Comparison of ENCODE assay signal across 8 cellular contexts in the genomic region with DNA sequence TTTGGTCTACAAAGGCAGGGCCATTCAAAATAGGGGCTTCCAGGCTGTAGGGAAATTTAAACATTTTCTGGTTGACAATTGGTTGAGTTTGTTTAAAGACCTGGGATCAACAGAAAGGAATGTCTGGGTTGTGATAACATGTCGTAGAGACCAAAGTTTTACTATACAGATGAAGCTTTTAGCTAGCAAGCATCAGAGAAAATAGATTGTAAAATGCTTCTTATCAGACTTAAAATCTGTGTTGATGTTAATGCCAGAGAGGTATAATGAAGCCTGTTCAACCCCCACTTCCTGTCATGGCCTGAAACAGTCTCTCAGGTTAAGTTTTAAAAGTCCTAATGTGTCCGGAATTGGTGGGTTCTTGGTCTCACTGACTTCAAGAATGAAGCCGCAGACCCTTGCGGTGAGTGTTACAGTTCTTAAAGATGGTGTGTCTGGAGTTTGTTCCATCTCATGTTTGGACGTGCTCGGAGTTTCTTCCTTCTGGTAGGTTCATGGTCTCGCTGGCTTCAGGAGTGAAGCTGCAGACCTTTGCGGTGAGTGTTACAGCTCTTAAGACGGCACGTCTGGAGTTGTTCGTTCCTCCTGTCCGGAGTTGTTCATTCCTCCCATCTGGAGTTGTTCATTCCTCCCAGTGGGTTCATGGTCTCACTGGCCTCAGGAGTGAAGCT.
DNase-seq lines count a peak whose midpoint lies in the region; ATAC-seq, FAIRE-seq and TF ChIP-seq lines count a peak whose summit lies in the region.
"Not testable (repeated sequence)": the region's sequence is repeated elsewhere in the genome, so short reads cannot be mapped to it uniquely, and the experiment has no call there.

No MANE protein-coding gene starts in this region.

- FAIRE-seq in endothelial cell of umbilical vein (lab: Jason Lieb, UNC) = peak; percentile 26

- not testable (repeated sequence) for H3K14ac ChIP-seq in H9 (ENCODE audit: insufficient read depth, low read length)

- H3K9me3 Mint-ChIP-seq in H9 (peaks cover 36 to 49% of the 10 kb centered on the region in 2 experiments), WTC11 (peaks cover 51% of the 10 kb centered on the region)
- H3K9me3 Mint-ChIP-seq in activated naive CD8-positive, alpha-beta T cell treated with anti-CD3 and anti-CD28 coated beads, Interleukin-2, amount 10 ng/mL, durations not matched to agents 7 days and 5 days = peaks cover 17% of the 10 kb centered on the region
- not testable (repeated sequence) for H3K9me3 Mint-ChIP-seq in osteocyte (ENCODE audit: unreplicated experiment)

- not testable (repeated sequence) for H4K8ac ChIP-seq in H9 (replicated peaks; ENCODE audit: insufficient read length, low read depth, low read length); mesendoderm (ENCODE audit: low read depth, low read length)

- H4K5ac ChIP-seq in H9 (ENCODE audit: insufficient read length, low read depth, low read length); mesendoderm (ENCODE audit: low read length): not testable (repeated sequence)

- H3K4me1 ChIP-seq in A673 (ENCODE audit: insufficient read depth, low read length, poor library complexity, severe bottlenecking) (peaks cover 45% of the 10 kb centered on the region), endothelial cell of umbilical vein (ENCODE audit: control insufficient read depth, extremely low read depth, insufficient read depth, low read length) (peaks cover 23% of the 10 kb centered on the region)
- not testable (repeated sequence) for H3K4me1 ChIP-seq in H9 (ENCODE audit: insufficient read depth, low read length); mesendoderm (ENCODE audit: control insufficient read depth, low read depth, low read length)

- TF ChIP-seq POLR2A in endothelial cell of umbilical vein (IDR thresholded peaks at IDR 0.05; ENCODE audit: low read depth, low read length) = not testable (repeated sequence)

- H3K23me2 ChIP-seq in H9 (ENCODE audit: insufficient read length, low read depth, low read length, poor library complexity, severe bottlenecking) = not testable (repeated sequence)

- not testable (repeated sequence) for H3K9ac ChIP-seq in H9 (ENCODE audit: extremely low read depth, insufficient read length, low read length); endothelial cell of umbilical vein (replicated peaks; ENCODE audit: extremely low read depth, insufficient read depth, low read length); mesendoderm (ENCODE audit: low read length)

- not testable (repeated sequence) for H3K27me3 Mint-ChIP-seq in H9 (ENCODE audit: low read depth); WTC11 (ENCODE audit: low read depth); activated naive CD8-positive, alpha-beta T cell treated with anti-CD3 and anti-CD28 coated beads, Interleukin-2, amount 10 ng/mL, durations not matched to agents 7 days and 5 days; osteocyte (ENCODE audit: unreplicated experiment)

- BruUV-seq in A673 (replicated peaks; lab: Mats Ljungman, UMichigan); endothelial cell of umbilical vein (replicated peaks; lab: Mats Ljungman, UMichigan): not testable (repeated sequence)

- H3K79me1 ChIP-seq in H9 (ENCODE audit: insufficient read depth, low read depth, low read length, poor library complexity, severe bottlenecking); mesendoderm (ENCODE audit: low read length): not testable (repeated sequence)

- no CpG with 5 or more reads among the region's 12 CpGs for WGBS in H9 (ENCODE audit: extremely low coverage, insufficient read length, low lambda C conversion rate)
- WGBS in mesendoderm (ENCODE audit: extremely low coverage, insufficient coverage, low lambda C conversion rate) = no CpG with 5 or more reads among the region's 12 CpGs

- intact Hi-C loops in A673 (cut with micrococcal nuclease; ENCODE audit: unreplicated experiment) = not testable (repeated sequence)
- intact Hi-C loops in endothelial cell of umbilical vein (cut with micrococcal nuclease) = loop anchor here (2.0 kb wide), 4 partner anchors 27 to 331 kb away; a partner anchor contains a TSS

- H3K4ac ChIP-seq in H9 (ENCODE audit: low read depth, low read length) = not testable (repeated sequence)
- H3K4ac ChIP-seq in mesendoderm (ENCODE audit: low read depth, low read length) = peak overlapping the region; percentile 52

- CTCF ChIA-PET in A673 (lab: Charles Lee) = not testable (repeated sequence)
- CTCF ChIA-PET in WTC11 (lab: Charles Lee) (interaction anchor here (2.2 to 3.9 kb wide), 2 partner anchors 33 to 52 kb away, joined by 13 to 27 read pairs; no protein-coding TSS in a partner anchor), endothelial cell of umbilical vein (lab: Charles Lee) (interaction anchor here (2.1 to 3.3 kb wide), 2 partner anchors 12 to 23 kb away, joined by 8 to 22 read pairs; no protein-coding TSS in a partner anchor)

- not testable (repeated sequence) for H3K36me3 ChIP-seq in A673 (ENCODE audit: insufficient read depth, low read length, poor library complexity, severe bottlenecking); endothelial cell of umbilical vein (ENCODE audit: control insufficient read depth in 2 of 2, extremely low read depth in 1 of 2, insufficient read depth in 2 of 2, low read length in 2 of 2); mesendoderm (ENCODE audit: control insufficient read depth, insufficient read depth, low read length)

- POLR2A ChIA-PET in A673 (lab: Charles Lee; ENCODE audit: low non-redundant PET); WTC11 (lab: Charles Lee); endothelial cell of umbilical vein (lab: Charles Lee): not testable (repeated sequence)
- POLR2A ChIA-PET in activated naive CD8-positive, alpha-beta T cell treated with anti-CD3 and anti-CD28 coated beads, Interleukin-2, amount 10 ng/mL, durations not matched to agents 7 days and 5 days (lab: Charles Lee) = interaction anchor here (0.6 to 3.3 kb wide), 3 partner anchors 28 to 331 kb away, joined by 3 to 19 read pairs (median 3); a partner anchor contains a TSS

- H3K9me3 ChIP-seq in A673 (ENCODE audit: low read depth, low read length, poor library complexity, severe bottlenecking) = peaks cover 17% of the 10 kb centered on the region
- H3K9me3 ChIP-seq in H9 (ENCODE audit: control insufficient read depth, low read depth, low read length) = peaks cover 19% of the 10 kb centered on the region
- not testable (repeated sequence) for H3K9me3 ChIP-seq in endothelial cell of umbilical vein (replicated peaks; ENCODE audit: control insufficient read depth, insufficient read depth, low read length)

- not testable (repeated sequence) for H3K4me2 ChIP-seq in H9 (ENCODE audit: insufficient read depth, insufficient read length, low read length); endothelial cell of umbilical vein (ENCODE audit: insufficient read depth, low read length); mesendoderm (ENCODE audit: low read length)

- H2BK20ac ChIP-seq in H9 (ENCODE audit: low read depth, low read length, poor library complexity, severe bottlenecking) = not testable (repeated sequence)

- not testable (repeated sequence) for H3K9me1 ChIP-seq in endothelial cell of umbilical vein (replicated peaks; ENCODE audit: control insufficient read depth, extremely low read depth, insufficient read depth, low read length)

- H3K23ac ChIP-seq in H9 (ENCODE audit: insufficient read length, low read depth, low read length); mesendoderm (ENCODE audit: low read length): not testable (repeated sequence)

- H3K4me3 ChIP-seq in A673 (ENCODE audit: low read depth, low read length, poor library complexity, severe bottlenecking); endothelial cell of umbilical vein (replicated peaks in 1 of 3; ENCODE audit: insufficient read depth in 1 of 3, low read depth in 1 of 3, low read length in 3 of 3); mesendoderm (ENCODE audit: low read length): not testable (repeated sequence)

- not testable (repeated sequence) for H3T11ph ChIP-seq in H9 (ENCODE audit: low read length)

- H3K27ac ChIP-seq in A673 (ENCODE audit: low read depth, low read length, poor library complexity, severe bottlenecking) (peak overlapping the region; percentile 88), mesendoderm (ENCODE audit: low read depth, low read length) (peak overlapping the region; percentile 73)
- not testable (repeated sequence) for H3K27ac ChIP-seq in H9 (ENCODE audit: insufficient read length, low read depth, low read length); endothelial cell of umbilical vein (ENCODE audit: insufficient read depth, low read depth, low read length)

- dilution Hi-C loops in endothelial cell of umbilical vein (cut with MboI; ENCODE audit: extremely low pct_ligation_motif_present, low sequenced_read_pairs) = not testable (repeated sequence)

- not testable (repeated sequence) for H2AK5ac ChIP-seq in H9 (ENCODE audit: insufficient read length, low read length); mesendoderm (ENCODE audit: low read length)

- not testable (repeated sequence) for H3K27me3 ChIP-seq in A673 (replicated peaks; ENCODE audit: insufficient read depth, low read depth, low read length, poor library complexity); H9 (ENCODE audit: insufficient read depth, low read length); endothelial cell of umbilical vein (ENCODE audit: control insufficient read depth in 2 of 2, insufficient read depth in 2 of 2, low read length in 2 of 2); mesendoderm (ENCODE audit: insufficient read depth, low read length, poor library complexity)

- not testable (repeated sequence) for H2AFZ ChIP-seq in H9 (ENCODE audit: low read length); endothelial cell of umbilical vein (ENCODE audit: low read depth, low read length)

- H3K18ac ChIP-seq in H9 (ENCODE audit: insufficient read length, low read depth, low read length) = not testable (repeated sequence)
- peak overlapping the region; percentile 71 for H3K18ac ChIP-seq in mesendoderm (ENCODE audit: low read length)

- not testable (repeated sequence) for H3K56ac ChIP-seq in H9 (ENCODE audit: insufficient read length, low read depth, low read length)
- H3K56ac ChIP-seq in mesendoderm (ENCODE audit: low read length) = peak overlapping the region; percentile 51

- not testable (repeated sequence) for H3K4me3 Mint-ChIP-seq in H9; WTC11; osteocyte (ENCODE audit: unreplicated experiment)
- peak overlapping the region; percentile 50 for H3K4me3 Mint-ChIP-seq in activated naive CD8-positive, alpha-beta T cell treated with anti-CD3 and anti-CD28 coated beads, Interleukin-2, amount 10 ng/mL, durations not matched to agents 7 days and 5 days

- peaks cover 35 to 55% (median 37%) of the 10 kb centered on the region in 3 experiments for H3K36me3 Mint-ChIP-seq in H9 (ENCODE audit: insufficient read depth in 1 of 3, low read depth in 3 of 3)
- H3K36me3 Mint-ChIP-seq in WTC11 = peaks cover 58% of the 10 kb centered on the region
- peaks cover 28% of the 10 kb centered on the region for H3K36me3 Mint-ChIP-seq in activated naive CD8-positive, alpha-beta T cell treated with anti-CD3 and anti-CD28 coated beads, Interleukin-2, amount 10 ng/mL, durations not matched to agents 7 days and 5 days
- not testable (repeated sequence) for H3K36me3 Mint-ChIP-seq in osteocyte (ENCODE audit: unreplicated experiment)

- peak overlapping the region; percentile 24 to 86 (median 77); a peak in 4 of 7 replicates for H3K27ac Mint-ChIP-seq in H9
- 0 out of 2 replicates have a peak overlapping the region, but pooled peaks have one; percentile 100 for H3K27ac Mint-ChIP-seq in WTC11
- peak overlapping the region; percentile 83 for H3K27ac Mint-ChIP-seq in activated naive CD8-positive, alpha-beta T cell treated with anti-CD3 and anti-CD28 coated beads, Interleukin-2, amount 10 ng/mL, durations not matched to agents 7 days and 5 days
- H3K27ac Mint-ChIP-seq in osteocyte (ENCODE audit: unreplicated experiment) = peak overlapping the region; percentile 92

- H2BK15ac ChIP-seq in H9 (ENCODE audit: low read depth, low read length); mesendoderm (replicated peaks; ENCODE audit: low read depth): not testable (repeated sequence)

- not testable (repeated sequence) for TF ChIP-seq CTCF in A673 (conservative IDR thresholded peaks at IDR 0.05; ENCODE audit: low read depth, low read length); H9 (conservative IDR thresholded peaks at IDR 0.05); WTC11 (IDR thresholded peaks at IDR 0.05); endothelial cell of umbilical vein (IDR thresholded peaks at IDR 0.05; ENCODE audit: extremely low read depth in 1 of 2, insufficient read depth in 1 of 2, low read depth in 1 of 2, low read length in 2 of 2); osteocyte (IDR thresholded peaks at IDR 0.05)

- H4K91ac ChIP-seq in H9 (ENCODE audit: insufficient read length, low read depth, low read length) = not testable (repeated sequence)

- not testable (repeated sequence) for H2BK120ac ChIP-seq in H9 (ENCODE audit: low read depth, low read length, poor library complexity, severe bottlenecking)
- peak overlapping the region; percentile 73 for H2BK120ac ChIP-seq in mesendoderm (ENCODE audit: low read depth, low read length)

- H3K4me1 Mint-ChIP-seq in H9 (peaks cover 38% of the 10 kb centered on the region in 2 experiments), WTC11 (peaks cover 37% of the 10 kb centered on the region), osteocyte (ENCODE audit: unreplicated experiment) (peaks cover 57% of the 10 kb centered on the region)
- H3K4me1 Mint-ChIP-seq in activated naive CD8-positive, alpha-beta T cell treated with anti-CD3 and anti-CD28 coated beads, Interleukin-2, amount 10 ng/mL, durations not matched to agents 7 days and 5 days = peaks cover 35% of the 10 kb centered on the region

- H2BK5ac ChIP-seq in H9 (ENCODE audit: insufficient read length, low read length) = not testable (repeated sequence)
- peak overlapping the region; percentile 55 for H2BK5ac ChIP-seq in mesendoderm (ENCODE audit: low read length)

- not testable (repeated sequence) for H3K79me2 ChIP-seq in H9 (ENCODE audit: insufficient read depth, low read length); endothelial cell of umbilical vein (ENCODE audit: control insufficient read depth, insufficient read depth, low read length); mesendoderm (ENCODE audit: control insufficient read depth, insufficient read depth, low read length)

- not testable (repeated sequence) for ATAC-seq in WTC11
- ATAC-seq in activated naive CD8-positive, alpha-beta T cell treated with anti-CD3 and anti-CD28 coated beads, Interleukin-2, amount 10 ng/mL, durations not matched to agents 7 days and 5 days (ENCODE audit: low read depth) = peak; percentile 47

- DNase-seq in A673 (ENCODE audit: low spot score); H9; WTC11 (ENCODE audit: low spot score); endothelial cell of umbilical vein (ENCODE audit: low read depth, low spot score); mesendoderm; osteocyte (ENCODE audit: extremely low spot score, unreplicated experiment): not testable (repeated sequence)
- peak; percentile 78 for DNase-seq in M059J (ENCODE audit: low read depth)
- DNase-seq in activated naive CD8-positive, alpha-beta T cell treated with anti-CD3 and anti-CD28 coated beads, Interleukin-2, amount 10 ng/mL, durations not matched to agents 7 days and 5 days = peak; percentile 31

- H2BK12ac ChIP-seq in H9 (ENCODE audit: insufficient read length, low read depth, low read length) = not testable (repeated sequence)

- H4K20me1 ChIP-seq in H9 (ENCODE audit: control insufficient read depth, insufficient read depth, insufficient read length); endothelial cell of umbilical vein (replicated peaks; ENCODE audit: control insufficient read depth, extremely low read depth, insufficient read depth, low read length): not testable (repeated sequence)
